Comparison of ENCODE assay signal across 12 cellular contexts in genomic region chr10:127150136-127150535, GRCh38. TPM values are rescaled to one million over a fixed set of nuclear protein-coding genes. Genes with fewer than 3 reads are reported as not detected.
DNase-seq lines count a peak whose midpoint lies in the region; ATAC-seq, FAIRE-seq and TF ChIP-seq lines count a peak whose summit lies in the region.
"Had no signal": no experiment of that assay in that cellular context is flagged by ENCODE, and none has a peak within 500 bp of the region (broad histone marks: within the 10 kb centered on the region; RNA-seq: fewer than 3 reads in every experiment).

No MANE protein-coding gene starts in this region.

- H2AFZ ChIP-seq in PC-9 (no peak overlapping the region), endothelial cell of umbilical vein (ENCODE audit: low read depth, low read length) (no peak overlapping the region)

- no peaks in the 10 kb centered on the region for H3K27me3 ChIP-seq in PC-9 (ENCODE audit: insufficient read depth, low read depth)
- no peaks in the 10 kb centered on the region for H3K27me3 ChIP-seq in endothelial cell of umbilical vein (ENCODE audit: control insufficient read depth in 2 of 2, insufficient read depth in 2 of 2, low read length in 2 of 2)
- no peaks in the 10 kb centered on the region for H3K27me3 ChIP-seq in skeletal muscle satellite cell (ENCODE audit: control insufficient read depth, insufficient read depth, low read length)
- H3K27me3 ChIP-seq in CD8-positive, alpha-beta memory T cell (ENCODE audit: insufficient read depth, low read length, poor library complexity, severe bottlenecking) = no peaks in the 10 kb centered on the region
- H3K27me3 ChIP-seq: Peyer's patch had no signal

- peak; percentile 32 for DNase-seq in H54 (ENCODE audit: insufficient read length, low spot score)
- DNase-seq in PC-9 = peak in 1 of 2 experiments; percentile 77
- peak; percentile 10 for DNase-seq in endothelial cell of umbilical vein (ENCODE audit: low read depth, low spot score)
- no peak for DNase-seq in CD8-positive, alpha-beta memory T cell
- DNase-seq in DMS53 treated with DMSO at 0.1 percent for 48 hours (lab: John Stamatoyannopoulos, UW; ENCODE audit: unreplicated experiment) = no peak
- DNase-seq: Peyer's patch; stimulated activated CD4-positive, alpha-beta T cell treated with anti-CD3 and anti-CD28 coated beads, Interleukin-4, amount 100 ng/mL, for 4 hours had no signal

- H3K27ac ChIP-seq in PC-9 = peak overlapping the region; percentile 81
- no peak overlapping the region for H3K27ac ChIP-seq in endothelial cell of umbilical vein (ENCODE audit: insufficient read depth, low read depth, low read length)
- no peak overlapping the region for H3K27ac ChIP-seq in CD8-positive, alpha-beta memory T cell (ENCODE audit: low read depth, low read length)
- H3K27ac ChIP-seq: Peyer's patch had no signal

- H3K79me2 ChIP-seq in PC-9 (ENCODE audit: low read depth) (no peaks in the 10 kb centered on the region), endothelial cell of umbilical vein (ENCODE audit: control insufficient read depth, insufficient read depth, low read length) (no peaks in the 10 kb centered on the region)

- H3K27ac Mint-ChIP-seq in CD8-positive, alpha-beta memory T cell = no peak overlapping the region

- H3K9ac ChIP-seq in endothelial cell of umbilical vein (replicated peaks; ENCODE audit: extremely low read depth, insufficient read depth, low read length) (no peak overlapping the region), skeletal muscle satellite cell (ENCODE audit: low read depth, low read length) (peak overlapping the region; percentile 78)

- no peak for ATAC-seq in HG02610 (IDR thresholded peaks at IDR 0.05; ENCODE audit: unreplicated experiment)

- TF ChIP-seq CTCF in PC-9 (conservative IDR thresholded peaks at IDR 0.05) (no peak), endothelial cell of umbilical vein (IDR thresholded peaks at IDR 0.05; ENCODE audit: extremely low read depth in 1 of 2, insufficient read depth in 1 of 2, low read depth in 1 of 2, low read length in 2 of 2) (no peak)

- H3K4me1 ChIP-seq in PC-9 (replicated peaks; ENCODE audit: insufficient read depth) (peaks cover 43% of the 10 kb centered on the region), endothelial cell of umbilical vein (ENCODE audit: control insufficient read depth, extremely low read depth, insufficient read depth, low read length) (peaks cover 28% of the 10 kb centered on the region), skeletal muscle satellite cell (ENCODE audit: control insufficient read depth, insufficient read depth, low read length) (peaks cover 87% of the 10 kb centered on the region)
- no peaks in the 10 kb centered on the region for H3K4me1 ChIP-seq in CD8-positive, alpha-beta memory T cell (ENCODE audit: insufficient read depth, low read length)
- H3K4me1 ChIP-seq: Peyer's patch had no signal

- H4K20me1 ChIP-seq in PC-9 (ENCODE audit: insufficient read depth) (no peaks in the 10 kb centered on the region), endothelial cell of umbilical vein (replicated peaks; ENCODE audit: control insufficient read depth, extremely low read depth, insufficient read depth, low read length) (no peaks in the 10 kb centered on the region)

- BruUV-seq in PC-9 (replicated peaks; lab: Mats Ljungman, UMichigan) = no TSS peak
- BruUV-seq in endothelial cell of umbilical vein (replicated peaks; lab: Mats Ljungman, UMichigan) = no TSS peak

- POLR2A ChIA-PET in PC-9 (lab: Charles Lee; ENCODE audit: unreplicated experiment) = interaction anchor here (0.6 kb wide), 1 partner anchor 291 kb away, joined by 3 read pairs; no protein-coding TSS in a partner anchor
- POLR2A ChIA-PET in endothelial cell of umbilical vein (lab: Charles Lee) = no interaction called here
- POLR2A ChIA-PET in CD8-positive, alpha-beta memory T cell (lab: Charles Lee) = no interaction called here

- no peaks in the 10 kb centered on the region for H3K27me3 Mint-ChIP-seq in CD8-positive, alpha-beta memory T cell

- peak; percentile 82 for FAIRE-seq in H54 (lab: Jason Lieb, UNC)
- FAIRE-seq in endothelial cell of umbilical vein (lab: Jason Lieb, UNC) = no peak
- FAIRE-seq: GM12892, TTC549 had no signal

- H3K9me2 ChIP-seq in PC-9 (ENCODE audit: insufficient read depth) = no peaks in the 10 kb centered on the region

- no peaks in the 10 kb centered on the region for H3K4me1 Mint-ChIP-seq in CD8-positive, alpha-beta memory T cell

- CTCF ChIA-PET in PC-9 (lab: Charles Lee) (interaction anchor here (0.7 kb wide), 1 partner anchor 697 kb away, joined by 3 read pairs; no protein-coding TSS in a partner anchor), endothelial cell of umbilical vein (lab: Charles Lee) (interaction anchor here (1.6 kb wide), 1 partner anchor 14 kb away, joined by 3 read pairs; no protein-coding TSS in a partner anchor)
- CTCF ChIA-PET in CD8-positive, alpha-beta memory T cell (lab: Charles Lee) = no interaction called here

- H3K36me3 ChIP-seq in PC-9 (ENCODE audit: low read depth) (no peaks in the 10 kb centered on the region), endothelial cell of umbilical vein (ENCODE audit: control insufficient read depth in 2 of 2, extremely low read depth in 1 of 2, insufficient read depth in 2 of 2, low read length in 2 of 2) (no peaks in the 10 kb centered on the region), skeletal muscle satellite cell (ENCODE audit: insufficient read depth, low read length) (no peaks in the 10 kb centered on the region)
- no peaks in the 10 kb centered on the region for H3K36me3 ChIP-seq in CD8-positive, alpha-beta memory T cell (ENCODE audit: insufficient read depth, low read length)
- H3K36me3 ChIP-seq: Peyer's patch had no signal

- intact Hi-C loops in PC-9 (cut with micrococcal nuclease; ENCODE audit: unreplicated experiment) (no loop called here), endothelial cell of umbilical vein (cut with micrococcal nuclease) (no loop called here)

- H3K4me3 ChIP-seq in PC-9 (no peak overlapping the region), endothelial cell of umbilical vein (replicated peaks in 1 of 3; ENCODE audit: insufficient read depth in 1 of 3, low read depth in 1 of 3, low read length in 3 of 3) (no peak overlapping the region), skeletal muscle satellite cell (ENCODE audit: low read length) (peak overlapping the region; percentile 35)
- no peak overlapping the region for H3K4me3 ChIP-seq in CD8-positive, alpha-beta memory T cell (ENCODE audit: low read length)
- H3K4me3 ChIP-seq: Peyer's patch had no signal

- dilution Hi-C loops in endothelial cell of umbilical vein (cut with MboI; ENCODE audit: extremely low pct_ligation_motif_present, low sequenced_read_pairs) = no loop called here

- no peaks in the 10 kb centered on the region for H3K36me3 Mint-ChIP-seq in CD8-positive, alpha-beta memory T cell

- H3K9me1 ChIP-seq in endothelial cell of umbilical vein (replicated peaks; ENCODE audit: control insufficient read depth, extremely low read depth, insufficient read depth, low read length) = no peaks in the 10 kb centered on the region

- peak overlapping the region; percentile 57 for H3K4me2 ChIP-seq in PC-9
- no peak overlapping the region for H3K4me2 ChIP-seq in endothelial cell of umbilical vein (ENCODE audit: insufficient read depth, low read length)
- peak overlapping the region; percentile 74 for H3K4me2 ChIP-seq in skeletal muscle satellite cell (ENCODE audit: low read length)

- H3K4me3 Mint-ChIP-seq in CD8-positive, alpha-beta memory T cell = no peak overlapping the region

- H3K9me3 ChIP-seq in PC-9 (ENCODE audit: insufficient read depth, low read depth) = no peaks in the 10 kb centered on the region
- no peaks in the 10 kb centered on the region for H3K9me3 ChIP-seq in endothelial cell of umbilical vein (replicated peaks; ENCODE audit: control insufficient read depth, insufficient read depth, low read length)
- H3K9me3 ChIP-seq in skeletal muscle satellite cell (replicated peaks; ENCODE audit: low read length) = no peaks in the 10 kb centered on the region
- no peaks in the 10 kb centered on the region for H3K9me3 ChIP-seq in CD8-positive, alpha-beta memory T cell (ENCODE audit: low read length)
- H3K9me3 ChIP-seq: Peyer's patch had no signal

- no peaks in the 10 kb centered on the region for H3K9me3 Mint-ChIP-seq in CD8-positive, alpha-beta memory T cell

- TF ChIP-seq POLR2A in H54 (IDR thresholded peaks at IDR 0.05; ENCODE audit: low read depth, low read length) (no peak), endothelial cell of umbilical vein (IDR thresholded peaks at IDR 0.05; ENCODE audit: low read depth, low read length) (no peak)

- H3F3A ChIP-seq in PC-9 (ENCODE audit: insufficient read depth, low read depth) = peaks cover 17% of the 10 kb centered on the region; the same call in 1 of the 2 replicates

TF ChIP-seq in endothelial cell of umbilical vein, 7 proteins besides CTCF, POLR2A, EP300 and RAD21:
- TF ChIP-seq MAX (IDR thresholded peaks at IDR 0.05; ENCODE audit: insufficient read depth, insufficient read length) = no peak
- TF ChIP-seq JUN (IDR thresholded peaks at IDR 0.05; ENCODE audit: borderline replicate concordance, insufficient read depth, insufficient read length, low read depth) = no peak
- no peak for TF ChIP-seq GATA2 (IDR thresholded peaks at IDR 0.05; ENCODE audit: insufficient read depth, insufficient read length, low read depth, low read length)
- no peak for TF ChIP-seq EZH2 (IDR thresholded peaks at IDR 0.05; ENCODE audit: borderline replicate concordance, low read depth, low read length, severe bottlenecking)
- no peak for TF ChIP-seq FOS (IDR thresholded peaks at IDR 0.05; ENCODE audit: borderline replicate concordance, insufficient read depth, low read length)
- TF ChIP-seq MYC (IDR thresholded peaks at IDR 0.05; ENCODE audit: low read depth, low read length) = no peak
- TF ChIP-seq POLR2AphosphoS5 (IDR thresholded peaks at IDR 0.05; ENCODE audit: insufficient read depth, low read depth, low read length) = no peak
TF ChIP-seq in endothelial cell of umbilical vein: peak in this region for 0.

RNA-seq across cellular contexts. Expression of gene INSYN2A, which starts 46.3 kb away (rescaled TPM):
- not detected in 2 replicates for total RNA-seq in PC-9 (2021)
- total RNA-seq in endothelial cell of umbilical vein = 0.07 TPM in 1 of 2 replicates, not detected in the other
- polyA plus RNA-seq in endothelial cell of umbilical vein = 0.04 TPM in 1 of 2 replicates, not detected in the other
- polyA plus RNA-seq in endothelial cell of umbilical vein (2011; cell fraction: cytosol; rRNA removed) = 0.03 TPM in 2 replicates
- polyA plus RNA-seq in endothelial cell of umbilical vein (2011; cell fraction: nucleus; rRNA removed) = 0.04 TPM in 1 of 2 replicates, not detected in the other
- polyA plus RNA-seq in endothelial cell of umbilical vein (2012) = 0.05 and 0.12 TPM in 2 replicates
- not detected in 2 replicates for polyA minus RNA-seq in endothelial cell of umbilical vein
- polyA minus RNA-seq in endothelial cell of umbilical vein (2011; cell fraction: cytosol; rRNA and poly(A)+ RNA removed) = not detected
- not detected in 2 replicates for polyA minus RNA-seq in endothelial cell of umbilical vein (2011; cell fraction: nucleus; rRNA and poly(A)+ RNA removed)
- 0.66 and 1.5 TPM in 2 replicates for total RNA-seq in skeletal muscle satellite cell (2012; rRNA removed)
- total RNA-seq in CD8-positive, alpha-beta memory T cell = not detected
- not detected for polyA plus RNA-seq in CD8-positive, alpha-beta memory T cell
- total RNA-seq: subcutaneous adipose tissue had no signal

Comparison
In these comparisons a context has a peak if more than half of its experiments do, and no peak if none do; other contexts are left out.
1. DNase-seq: peak in H54 (single experiment) and endothelial cell of umbilical vein (single experiment); none in CD8-positive, alpha-beta memory T cell (0 of 5) and DMS53 treated with DMSO at 0.1 percent for 48 hours (single experiment).